In the genomic region with DNA sequence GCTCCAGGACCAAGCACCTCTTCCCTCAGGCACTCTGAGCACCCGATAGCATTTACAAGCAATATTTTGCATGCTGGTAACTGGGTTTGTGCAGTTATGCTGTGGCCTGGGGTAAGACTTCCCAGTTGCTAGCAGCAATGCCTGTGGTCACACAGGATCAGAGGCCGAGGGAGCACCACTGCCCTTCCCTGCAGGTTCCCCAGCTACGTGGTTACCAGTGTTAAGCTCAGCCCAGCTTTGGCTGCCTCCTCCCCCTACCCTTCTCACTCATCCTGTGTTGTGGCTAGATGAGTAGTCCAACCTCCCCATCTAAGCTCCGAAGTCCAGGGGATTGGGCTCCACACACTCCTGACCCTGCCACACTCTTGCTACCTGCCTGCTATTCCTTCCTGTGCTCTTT, we compare ENCODE assay signal across 34 cellular contexts.
"Had no signal": no experiment of that assay in that cellular context is flagged by ENCODE, and none has a peak within 500 bp of the region (broad histone marks: within the 10 kb centered on the region; RNA-seq: fewer than 3 reads in every experiment).

No MANE protein-coding gene starts in this region.

- H3K4me3 ChIP-seq: coronary artery, dorsolateral prefrontal cortex, gastrocnemius medialis, ovary, smooth muscle cell, upper lobe of right lung had no signal

- H3K4me3 Mint-ChIP-seq: activated naive CD4-positive, alpha-beta T cell treated with anti-CD3 and anti-CD28 coated beads for 36 hours; immature natural killer cell; mesothelial cell of epicardium; naive thymus-derived CD8-positive, alpha-beta T cell; stimulated activated memory B cell treated with anti-CD40 and anti-IgM and Interleukin-4, amounts not matched to agents 10 μg/mL and 1 μg/mL and 100 μg/mL, for 72 hours; stimulated activated naive CD8-positive, alpha-beta T cell treated with anti-CD3 and anti-CD28 coated beads, Interleukin-15, amount 100 ng/mL, for 72 hours; T-helper 1 cell treated with Interleukin-12 subunit alpha and Interleukin-12 subunit beta and Interleukin-4 antibody, amounts not matched to agents 30 μg/mL and 1 μg/mL, for 36 hours had no signal

- H3K27ac ChIP-seq: brain microvascular endothelial cell, coronary artery, gastrocnemius medialis, ovary, upper lobe of right lung, WERI-Rb-1 had no signal

- H3K9me3 ChIP-seq: gastrocnemius medialis, ovary, upper lobe of right lung had no signal

- FAIRE-seq: astrocyte, kidney had no signal

- H3K4me2 ChIP-seq: smooth muscle cell had no signal

- H3K9me3 Mint-ChIP-seq: activated naive CD4-positive, alpha-beta T cell treated with anti-CD3 and anti-CD28 coated beads for 36 hours; immature natural killer cell; mesothelial cell of epicardium; naive thymus-derived CD8-positive, alpha-beta T cell; stimulated activated memory B cell treated with anti-CD40 and anti-IgM and Interleukin-4, amounts not matched to agents 10 μg/mL and 1 μg/mL and 100 μg/mL, for 72 hours; stimulated activated naive CD8-positive, alpha-beta T cell treated with anti-CD3 and anti-CD28 coated beads, Interleukin-15, amount 100 ng/mL, for 72 hours; T-helper 1 cell treated with Interleukin-12 subunit alpha and Interleukin-12 subunit beta and Interleukin-4 antibody, amounts not matched to agents 30 μg/mL and 1 μg/mL, for 36 hours had no signal

- H3K36me3 ChIP-seq: brain microvascular endothelial cell, gastrocnemius medialis, ovary, upper lobe of right lung, WERI-Rb-1 had no signal

- H3K27ac Mint-ChIP-seq: activated naive CD4-positive, alpha-beta T cell treated with anti-CD3 and anti-CD28 coated beads for 36 hours; immature natural killer cell; mesothelial cell of epicardium; progenitor cell of endocrine pancreas; stimulated activated memory B cell treated with anti-CD40 and anti-IgM and Interleukin-4, amounts not matched to agents 10 μg/mL and 1 μg/mL and 100 μg/mL, for 72 hours; stimulated activated naive CD8-positive, alpha-beta T cell treated with anti-CD3 and anti-CD28 coated beads, Interleukin-15, amount 100 ng/mL, for 72 hours; T-helper 1 cell treated with Interleukin-12 subunit alpha and Interleukin-12 subunit beta and Interleukin-4 antibody, amounts not matched to agents 30 μg/mL and 1 μg/mL, for 36 hours had no signal

- H3K27me3 Mint-ChIP-seq: progenitor cell of endocrine pancreas; stimulated activated memory B cell treated with anti-CD40 and anti-IgM and Interleukin-4, amounts not matched to agents 10 μg/mL and 1 μg/mL and 100 μg/mL, for 72 hours; stimulated activated naive CD8-positive, alpha-beta T cell treated with anti-CD3 and anti-CD28 coated beads, Interleukin-15, amount 100 ng/mL, for 72 hours had no signal

- H3K27me3 ChIP-seq: brain microvascular endothelial cell, dorsolateral prefrontal cortex, gastrocnemius medialis, ovary, upper lobe of right lung had no signal

- ATAC-seq: activated CD4-positive, CD25-positive, alpha-beta regulatory T cell treated with anti-CD3 and anti-CD28 coated beads, Interleukin-2, amount 50 U/mL, for 24 hours; gastrocnemius medialis; naive thymus-derived CD8-positive, alpha-beta T cell; sciatic nerve; stimulated activated memory B cell treated with anti-CD40 and anti-IgM and Interleukin-4, amounts not matched to agents 10 μg/mL and 1 μg/mL and 100 μg/mL, for 72 hours; stimulated activated naive CD8-positive, alpha-beta T cell treated with anti-CD3 and anti-CD28 coated beads, Interleukin-15, amount 100 ng/mL, for 72 hours; upper lobe of right lung had no signal

- DNase-seq: activated CD4-positive, alpha-beta T cell treated with anti-CD3 and anti-CD28 coated beads for 48 hours; activated CD4-positive, alpha-beta T cell treated with anti-CD3 and anti-CD28 coated beads, Interleukin-2, amount 50 U/mL, for 48 hours; activated CD8-positive, alpha-beta memory T cell treated with anti-CD3 and anti-CD28 coated beads for 24 hours; activated effector memory CD4-positive, alpha-beta T cell treated with anti-CD3 and anti-CD28 coated beads, Interleukin-2, amount 50 U/mL, for 16 hours; activated naive CD4-positive, alpha-beta T cell treated with anti-CD3 and anti-CD28 coated beads for 36 hours; amniotic stem cell; brain microvascular endothelial cell; dorsolateral prefrontal cortex; effector memory CD4-positive, alpha-beta T cell; gastrocnemius medialis; head of caudate nucleus; hypothalamus; immature natural killer cell; kidney; naive thymus-derived CD8-positive, alpha-beta T cell; ovary; retina; stimulated activated CD4-positive, alpha-beta T cell treated with anti-CD3 and anti-CD28 coated beads, Interleukin-1b, Interleukin-23, amount 100 ng/mL, for 48 hours; stimulated activated CD4-positive, alpha-beta T cell treated with anti-CD3 and anti-CD28 coated beads, Interleukin-4, amount 100 ng/mL, for 4 hours; stimulated activated CD8-positive, alpha-beta memory T cell treated with anti-CD3 and anti-CD28 coated beads, Interleukin-4, amount 100 ng/mL, for 48 hours; stimulated activated naive CD8-positive, alpha-beta T cell treated with anti-CD3 and anti-CD28 coated beads, Interleukin-15, amount 100 ng/mL, for 72 hours; substantia nigra; T-helper 9 cell; upper lobe of right lung; WERI-Rb-1 had no signal

- H3K4me1 Mint-ChIP-seq: immature natural killer cell; stimulated activated memory B cell treated with anti-CD40 and anti-IgM and Interleukin-4, amounts not matched to agents 10 μg/mL and 1 μg/mL and 100 μg/mL, for 72 hours; stimulated activated naive CD8-positive, alpha-beta T cell treated with anti-CD3 and anti-CD28 coated beads, Interleukin-15, amount 100 ng/mL, for 72 hours had no signal

- H3K36me3 Mint-ChIP-seq: immature natural killer cell; mesothelial cell of epicardium; naive thymus-derived CD8-positive, alpha-beta T cell; stimulated activated memory B cell treated with anti-CD40 and anti-IgM and Interleukin-4, amounts not matched to agents 10 μg/mL and 1 μg/mL and 100 μg/mL, for 72 hours had no signal

- H3K4me1 ChIP-seq: gastrocnemius medialis, upper lobe of right lung had no signal
